8 cellular contexts compared by ENCODE assay signal in genomic region chr16:2148714-2149629, GRCh38. TPM values are rescaled to one million over a fixed set of nuclear protein-coding genes. Genes with fewer than 3 reads are reported as not detected.
DNase-seq lines count a peak whose midpoint lies in the region; ATAC-seq and TF ChIP-seq lines count a peak whose summit lies in the region.

No MANE protein-coding gene starts in this region.

- WGBS in endodermal cell (ENCODE audit: insufficient coverage in 1 of 2, insufficient read length in 1 of 2), 2 experiments: 1 to 3% methylated on average over 23 to 60 of the region's 62 CpGs

- no peaks in the 10 kb centered on the region for H3K9me3 ChIP-seq in endodermal cell (ENCODE audit: control insufficient read depth, low read length)

- H3K4me1 Mint-ChIP-seq in endodermal cell (peaks cover 24% of the 10 kb centered on the region), progenitor cell of endocrine pancreas (ENCODE audit: low read depth) (peaks cover 24% of the 10 kb centered on the region)

- H3K36me3 ChIP-seq in endodermal cell (ENCODE audit: control insufficient read depth, insufficient read depth, low read length): peaks cover 26% of the 10 kb centered on the region

- peaks cover 12% of the 10 kb centered on the region for H3K27me3 Mint-ChIP-seq in endodermal cell (ENCODE audit: insufficient read depth)
- H3K27me3 Mint-ChIP-seq in progenitor cell of endocrine pancreas: peaks cover 6% of the 10 kb centered on the region

- peak overlapping the region; percentile 30 for H3K9ac ChIP-seq in endodermal cell (ENCODE audit: extremely low read depth, low read length, poor library complexity, severe bottlenecking)

- peaks cover 23% of the 10 kb centered on the region for H3K4me1 ChIP-seq in endodermal cell (ENCODE audit: control insufficient read depth, insufficient read depth, low read length)

- H3K27me3 ChIP-seq in endodermal cell (ENCODE audit: control insufficient read depth, insufficient read depth, low read length, poor library complexity, severe bottlenecking): no peaks in the 10 kb centered on the region

- H3K9me3 Mint-ChIP-seq in endodermal cell (no peaks in the 10 kb centered on the region), progenitor cell of endocrine pancreas (ENCODE audit: low read depth) (no peaks in the 10 kb centered on the region)

- DNase-seq in activated CD8-positive, alpha-beta memory T cell treated with anti-CD3 and anti-CD28 coated beads for 24 hours: peak; percentile 73
- DNase-seq in activated CD8-positive, alpha-beta memory T cell treated with anti-CD3 and anti-CD28 coated beads, Interleukin-2, amount 50 U/mL, for 4 hours: no peak
- DNase-seq in RWPE1 (ENCODE audit: low spot score) (no peak), endodermal cell (peak; percentile 76), progenitor cell of endocrine pancreas (ENCODE audit: low spot score, unreplicated experiment) (no peak), AML-193 (lab: John Stamatoyannopoulos, UW) (no peak)

- H3K27ac ChIP-seq in RWPE1 (peak overlapping the region; percentile 100), endodermal cell (ENCODE audit: low read depth, low read length) (no peak overlapping the region)

- ATAC-seq in HG02852 (IDR thresholded peaks at IDR 0.05; ENCODE audit: unreplicated experiment): no peak
- no peak for ATAC-seq in HG02885 (IDR thresholded peaks at IDR 0.05; ENCODE audit: poor library complexity, unreplicated experiment)

- H3K36me3 Mint-ChIP-seq in endodermal cell (ENCODE audit: low read depth): peaks cover 19% of the 10 kb centered on the region
- H3K36me3 Mint-ChIP-seq in progenitor cell of endocrine pancreas (ENCODE audit: insufficient read depth): peaks cover 5% of the 10 kb centered on the region

- POLR2A ChIA-PET in RWPE1 (lab: Yijun Ruan, JAX; ENCODE audit: low non-redundant PET): no interaction called here

- CTCF ChIA-PET in RWPE1 (lab: Yijun Ruan, JAX): interaction anchor here (0.6 to 1.9 kb wide), 3 partner anchors 8 to 126 kb away, joined by 3 to 8 read pairs (median 5); no protein-coding TSS in a partner anchor

- H3K27ac Mint-ChIP-seq in endodermal cell: no peak overlapping the region
- H3K27ac Mint-ChIP-seq in progenitor cell of endocrine pancreas: no peak overlapping the region

- peak overlapping the region; percentile 73 for H3K4me3 ChIP-seq in endodermal cell (ENCODE audit: low read length)

- peak overlapping the region; percentile 54 for H3K4me3 Mint-ChIP-seq in endodermal cell
- H3K4me3 Mint-ChIP-seq in progenitor cell of endocrine pancreas (ENCODE audit: low read depth): peak overlapping the region; percentile 58

- TF ChIP-seq CTCF in RWPE1 (conservative IDR thresholded peaks at IDR 0.05; ENCODE audit: low read depth): no peak
- TF ChIP-seq CTCF in endodermal cell (conservative IDR thresholded peaks at IDR 0.05): peak; percentile 28
- peak; percentile 11 for TF ChIP-seq CTCF in progenitor cell of endocrine pancreas (IDR thresholded peaks at IDR 0.05; ENCODE audit: unreplicated experiment)

RNA-seq across cellular contexts. Expression of gene RAB26, which starts 0.5 kb away (rescaled TPM):
- total RNA-seq in endodermal cell (1 to 10 TPM; 3.2 to 4.9 TPM), progenitor cell of endocrine pancreas (20.4 and 23.3 TPM in 2 replicates)
- polyA plus RNA-seq in endodermal cell (2013, experiment 1 of 2): 5.8 TPM
- polyA plus RNA-seq in endodermal cell (2013, experiment 2 of 2): 4.6 TPM

RNA-seq across cellular contexts. Expression of gene TRAF7, which starts 6.6 kb away (rescaled TPM):
- 100 to 1,000 TPM; 108 to 110 TPM for total RNA-seq in endodermal cell
- polyA plus RNA-seq in endodermal cell (2013, experiment 1 of 2): 54.6 TPM
- 52.1 TPM for polyA plus RNA-seq in endodermal cell (2013, experiment 2 of 2)
- 79.6 and 85.2 TPM in 2 replicates for total RNA-seq in progenitor cell of endocrine pancreas

RNA-seq across cellular contexts. Expression of gene PKD1, which starts 13.3 kb away (rescaled TPM):
- total RNA-seq in endodermal cell (100 to 1,000 TPM; 104 to 110 TPM), progenitor cell of endocrine pancreas (96.2 and 97.8 TPM in 2 replicates)
- 71.3 TPM for polyA plus RNA-seq in endodermal cell (2013, experiment 1 of 2)
- polyA plus RNA-seq in endodermal cell (2013, experiment 2 of 2): 71.3 TPM

RNA-seq across cellular contexts. Expression of gene CASKIN1, which starts 47.4 kb away (rescaled TPM):
- total RNA-seq in endodermal cell (1 to 10 TPM; 8.2 to 9.7 TPM), progenitor cell of endocrine pancreas (12.7 and 13.1 TPM in 2 replicates)
- 11.9 TPM for polyA plus RNA-seq in endodermal cell (2013, experiment 1 of 2)
- polyA plus RNA-seq in endodermal cell (2013, experiment 2 of 2): 9.7 TPM

RNA-seq across cellular contexts. Expression of gene MLST8, which starts 56.3 kb away (rescaled TPM):
- 10 to 100 TPM; 60.3 to 70.8 TPM for total RNA-seq in endodermal cell
- polyA plus RNA-seq in endodermal cell (2013, experiment 1 of 2): 64.9 TPM
- polyA plus RNA-seq in endodermal cell (2013, experiment 2 of 2): 61.5 TPM
- total RNA-seq in progenitor cell of endocrine pancreas: 51.5 TPM in 2 replicates

Comparison
In these comparisons a context has a peak if more than half of its experiments do, and no peak if none do; other contexts are left out.
1. DNase-seq: peak in activated CD8-positive, alpha-beta memory T cell treated with anti-CD3 and anti-CD28 coated beads for 24 hours (single experiment) and endodermal cell (single experiment); none in activated CD8-positive, alpha-beta memory T cell treated with anti-CD3 and anti-CD28 coated beads, Interleukin-2, amount 50 U/mL, for 4 hours (single experiment), RWPE1 (single experiment), progenitor cell of endocrine pancreas (single experiment) and AML-193 (0 of 2).